1 cellular context compared by ENCODE assay signal in genomic region chr1:152441756-152442155, GRCh38.
TF ChIP-seq lines count a peak whose summit lies in the region.

No MANE protein-coding gene starts in this region.

TF ChIP-seq in GM23338, 12 proteins besides CTCF, POLR2A, EP300 and RAD21 (continued from another document):
- TF ChIP-seq REST (IDR thresholded peaks at IDR 0.05; ENCODE audit: unreplicated experiment) (no peak), JUNB (IDR thresholded peaks at IDR 0.05; ENCODE audit: unreplicated experiment) (no peak)
